Comparison of ENCODE assay signal across 8 cellular contexts in the genomic region with DNA sequence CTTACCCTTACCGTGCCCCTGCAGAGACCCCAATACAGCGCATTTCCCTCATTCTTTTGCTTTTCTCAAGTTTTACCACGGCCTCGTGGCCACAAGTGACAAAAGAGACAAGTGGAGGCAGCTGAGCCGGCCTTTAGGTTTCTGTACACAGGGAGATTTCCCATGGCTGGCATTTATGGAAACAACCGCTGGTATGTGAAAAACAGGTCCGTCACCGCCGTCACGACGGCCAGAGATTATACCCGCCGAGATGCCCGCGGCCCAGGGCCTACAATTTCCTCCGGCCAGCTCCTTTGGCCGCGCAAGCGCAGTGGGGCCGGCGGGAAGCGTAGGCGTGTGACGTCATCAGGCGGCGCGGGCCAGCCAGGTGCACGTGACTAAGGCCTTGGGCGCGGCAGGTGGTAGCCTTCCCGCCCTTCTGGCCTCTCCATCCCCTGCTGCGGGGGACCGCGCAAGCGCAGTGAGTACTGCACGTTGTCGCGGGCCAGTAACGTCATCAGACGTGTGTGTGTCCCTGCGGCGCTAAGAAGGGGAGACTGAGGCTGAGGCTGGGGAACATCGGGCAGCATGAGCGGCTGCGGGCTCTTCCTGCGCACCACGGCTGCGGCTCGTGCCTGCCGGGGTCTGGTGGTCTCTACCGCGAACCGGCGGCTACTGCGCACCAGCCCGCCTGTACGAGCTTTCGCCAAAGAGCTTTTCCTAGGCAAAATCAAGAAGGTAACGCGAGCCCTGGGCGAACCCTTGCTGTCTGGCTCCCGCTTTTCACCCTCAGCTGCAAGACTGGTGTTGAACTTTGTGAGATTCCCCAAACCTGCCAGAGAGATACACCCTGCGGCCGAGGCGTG. TPM values are rescaled to one million over a fixed set of nuclear protein-coding genes. Genes with fewer than 3 reads are reported as not detected.
DNase-seq lines count a peak whose midpoint lies in the region; ATAC-seq and TF ChIP-seq lines count a peak whose summit lies in the region.

ACAD9 (plus strand) TSS at position 496 of the 845 bp plus-strand sequence; CDS start at position 568, 72 bp downstream.

- intact Hi-C loops in activated CD4-positive, alpha-beta T cell treated with anti-CD3 and anti-CD28 coated beads, Interleukin-2, amount 10 ng/mL, durations not matched to agents 24 days and 14 days (cut with micrococcal nuclease) = loop anchor here (1.0 to 10.0 kb wide), 12 partner anchors 33 to 395 kb away; partner anchors contain the start of genes CNBP, COPG1, HMCES and ISY1

- peak within 1 kb of the TSS; percentile 89 for H3K4me3 ChIP-seq in BJ (ENCODE audit: low read depth, low read length)
- H3K4me3 ChIP-seq in coronary artery = peak within 1 kb of the TSS; percentile 95

- H3K36me3 Mint-ChIP-seq in activated CD4-positive, alpha-beta T cell treated with anti-CD3 and anti-CD28 coated beads, Interleukin-2, amount 10 ng/mL, durations not matched to agents 24 days and 14 days (ENCODE audit: low read depth) = peaks cover 35% of the 10 kb centered on the region

- H3K27me3 ChIP-seq in BJ (ENCODE audit: control insufficient read depth, insufficient read depth, low read length) (no peaks in the 10 kb centered on the region), layer of hippocampus (ENCODE audit: control insufficient read depth, insufficient read depth, low read length) (no peaks in the 10 kb centered on the region)

- peak within 1 kb of the TSS; percentile 88 for H3K4me3 Mint-ChIP-seq in activated CD4-positive, alpha-beta T cell treated with anti-CD3 and anti-CD28 coated beads, Interleukin-2, amount 10 ng/mL, durations not matched to agents 24 days and 14 days

- ATAC-seq in GM19324 (IDR thresholded peaks at IDR 0.05; ENCODE audit: low FRiP score, unreplicated experiment) (peak; percentile 94), HG03469 (IDR thresholded peaks at IDR 0.05; ENCODE audit: unreplicated experiment) (peak; percentile 87)

- peak within 1 kb of the TSS; percentile 94 for H3K27ac Mint-ChIP-seq in activated CD4-positive, alpha-beta T cell treated with anti-CD3 and anti-CD28 coated beads, Interleukin-2, amount 10 ng/mL, durations not matched to agents 24 days and 14 days

- TF ChIP-seq CTCF in BJ (IDR thresholded peaks at IDR 0.05; ENCODE audit: insufficient read depth, low read depth, low read length) (no peak), coronary artery (IDR thresholded peaks at IDR 0.05) (no peak)

- DNase-seq in BJ (ENCODE audit: low read depth) (peak; percentile 89), NCI-H526 treated with DMSO at 0.1 percent for 48 hours (lab: John Stamatoyannopoulos, UW) (peak; percentile 98), coronary artery (ENCODE audit: low spot score) (peak; percentile 97)
- DNase-seq in activated CD4-positive, alpha-beta T cell treated with anti-CD3 and anti-CD28 coated beads, Interleukin-2, amount 10 ng/mL, durations not matched to agents 24 days and 14 days = peak; percentile 100
- peak; percentile 96 for DNase-seq in stimulated activated CD4-positive, alpha-beta T cell treated with anti-CD3 and anti-CD28 coated beads, Interleukin-1b, Interleukin-23, amount 100 ng/mL, for 4 hours (ENCODE audit: low read depth in 2 of 2)

- CTCF ChIA-PET in BJ (lab: Yijun Ruan, JAX) = interaction anchor here (0.6 to 3.4 kb wide), 7 partner anchors 31 to 262 kb away, joined by 3 to 19 read pairs (median 5); no protein-coding TSS in a partner anchor

- H3K27ac ChIP-seq in coronary artery (peak within 1 kb of the TSS; percentile 84 to 98), layer of hippocampus (ENCODE audit: low read depth, low read length) (peak within 1 kb of the TSS; percentile 88)

- H3K9me3 Mint-ChIP-seq in activated CD4-positive, alpha-beta T cell treated with anti-CD3 and anti-CD28 coated beads, Interleukin-2, amount 10 ng/mL, durations not matched to agents 24 days and 14 days = no peaks in the 10 kb centered on the region

- no peaks in the 10 kb centered on the region; the same call in 1 of the 2 replicates for H3K36me3 ChIP-seq in BJ (ENCODE audit: control insufficient read depth, insufficient read depth, low read length)

- peaks cover 3% of the 10 kb centered on the region for H3K27me3 Mint-ChIP-seq in activated CD4-positive, alpha-beta T cell treated with anti-CD3 and anti-CD28 coated beads, Interleukin-2, amount 10 ng/mL, durations not matched to agents 24 days and 14 days

- peaks cover 59% of the 10 kb centered on the region for H3K4me1 Mint-ChIP-seq in activated CD4-positive, alpha-beta T cell treated with anti-CD3 and anti-CD28 coated beads, Interleukin-2, amount 10 ng/mL, durations not matched to agents 24 days and 14 days

- POLR2A ChIA-PET in BJ (lab: Charles Lee) = interaction anchor here (0.7 to 1.4 kb wide), 3 partner anchors 10 to 243 kb away, joined by 3 read pairs; no protein-coding TSS in a partner anchor

RNA-seq across cellular contexts. Expression of gene ACAD9, which starts in this region (rescaled TPM):
- polyA plus RNA-seq in BJ (2011; rRNA removed) = 29.4 and 48.5 TPM in 2 replicates
- 30.6 and 41.3 TPM in 2 replicates for polyA minus RNA-seq in BJ (2011; rRNA and poly(A)+ RNA removed)
- 68.5 and 69.2 TPM in 2 replicates for total RNA-seq in activated CD4-positive, alpha-beta T cell treated with anti-CD3 and anti-CD28 coated beads, Interleukin-2, amount 10 ng/mL, durations not matched to agents 24 days and 14 days

Comparison
In these comparisons a context has a peak if more than half of its experiments do, and no peak if none do; other contexts are left out.
1. Peak in every context shown above with its lines: DNase-seq, ATAC-seq, H3K4me3 ChIP-seq and H3K27ac ChIP-seq.